Comparison of ENCODE assay signal across 11 cellular contexts in genomic region chr2:98824256-98825042, GRCh38.
A peak's percentile ranks its signal among the peaks of the same experiment; 100 is the strongest.
DNase-seq lines count a peak whose midpoint lies in the region; ATAC-seq and TF ChIP-seq lines count a peak whose summit lies in the region.
"Had no signal": no experiment of that assay in that cellular context is flagged by ENCODE, and none has a peak within 500 bp of the region (broad histone marks: within the 10 kb centered on the region; RNA-seq: fewer than 3 reads in every experiment).

No MANE protein-coding gene starts in this region.

- no peak for ATAC-seq in activated B cell treated with CpG ODN at 0.5 μM for 24 hours (ENCODE audit: low read depth)
- ATAC-seq in body of pancreas: no peak
- no peak for ATAC-seq in activated CD8-positive, alpha-beta memory T cell treated with anti-CD3 and anti-CD28 coated beads, Interleukin-2, amount 10 ng/mL, durations not matched to agents 7 days and 5 days
- no peak for ATAC-seq in GM21423 (IDR thresholded peaks at IDR 0.05; ENCODE audit: unreplicated experiment)
- ATAC-seq: activated T-cell treated with anti-CD3 and anti-CD28 coated beads, Interleukin-2, amount 50 U/mL, for 72 hours had no signal

- H3K36me3 Mint-ChIP-seq in activated B cell treated with CpG ODN at 0.5 μM for 24 hours (ENCODE audit: low read depth) (no peaks in the 10 kb centered on the region), mesothelial cell of epicardium (no peaks in the 10 kb centered on the region)
- no peaks in the 10 kb centered on the region for H3K36me3 Mint-ChIP-seq in activated CD8-positive, alpha-beta memory T cell treated with anti-CD3 and anti-CD28 coated beads, Interleukin-2, amount 10 ng/mL, durations not matched to agents 7 days and 5 days

- intact Hi-C loops in cardiac septum (cut with DNase I): loop anchor here (2.0 kb wide), 1 partner anchor 94 kb away; the partner anchor contains the start of gene MGAT4A
- intact Hi-C loops in activated B cell treated with CpG ODN at 0.5 μM for 24 hours (cut with micrococcal nuclease): loop anchor here (1.0 to 5.0 kb wide), 2 partner anchors 94 to 162 kb away; no protein-coding TSS in a partner anchor
- intact Hi-C loops in body of pancreas (cut with DNase I): loop anchor here (10.0 kb wide), 1 partner anchor 70 kb away; no protein-coding TSS in a partner anchor

- peak overlapping the region; percentile 89 to 91 for H3K27ac ChIP-seq in right atrium auricular region
- H3K27ac ChIP-seq in body of pancreas: peak overlapping the region in 2 of 4 donors; percentile 14 to 51

- no peaks in the 10 kb centered on the region for H3K36me3 ChIP-seq in right atrium auricular region
- no peaks in the 10 kb centered on the region for H3K36me3 ChIP-seq in body of pancreas (replicated peaks in 1 of 2; ENCODE audit: insufficient read depth in 1 of 2, low read depth in 2 of 2)

- peaks cover 16% of the 10 kb centered on the region for H3K4me1 Mint-ChIP-seq in activated B cell treated with CpG ODN at 0.5 μM for 24 hours
- H3K4me1 Mint-ChIP-seq in mesothelial cell of epicardium: peaks cover 10% of the 10 kb centered on the region
- peaks cover 23% of the 10 kb centered on the region for H3K4me1 Mint-ChIP-seq in activated CD8-positive, alpha-beta memory T cell treated with anti-CD3 and anti-CD28 coated beads, Interleukin-2, amount 10 ng/mL, durations not matched to agents 7 days and 5 days

- DNase-seq in right atrium auricular region (ENCODE audit: low spot score) (no peak), cardiac septum (ENCODE audit: low spot score) (no peak), activated B cell treated with CpG ODN at 0.5 μM for 24 hours (no peak), mesothelial cell of epicardium (ENCODE audit: low spot score in 2 of 2, unreplicated experiment in 2 of 2) (no peak), body of pancreas (no peak), DMS79 treated with DMSO at 0.1 percent for 48 hours (lab: John Stamatoyannopoulos, UW) (no peak)
- DNase-seq in activated CD8-positive, alpha-beta memory T cell treated with anti-CD3 and anti-CD28 coated beads, Interleukin-2, amount 10 ng/mL, durations not matched to agents 7 days and 5 days: no peak
- DNase-seq: activated T-cell treated with anti-CD3 and anti-CD28 coated beads, Interleukin-2, amount 50 U/mL, for 72 hours; central memory CD4-positive, alpha-beta T cell; NCI-H2227 treated with DMSO at 0.1 percent for 48 hours had no signal

- WGBS in body of pancreas, 2 donors: 78 to 82% methylated on average over 2 of the region's 2 CpGs

- H3K4me3 ChIP-seq in right atrium auricular region: no peak overlapping the region
- H3K4me3 ChIP-seq in body of pancreas: no peak overlapping the region

- H3K9me3 Mint-ChIP-seq in activated B cell treated with CpG ODN at 0.5 μM for 24 hours: no peaks in the 10 kb centered on the region
- no peaks in the 10 kb centered on the region for H3K9me3 Mint-ChIP-seq in mesothelial cell of epicardium
- H3K9me3 Mint-ChIP-seq in activated CD8-positive, alpha-beta memory T cell treated with anti-CD3 and anti-CD28 coated beads, Interleukin-2, amount 10 ng/mL, durations not matched to agents 7 days and 5 days (ENCODE audit: low read depth): no peaks in the 10 kb centered on the region
- H3K9me3 Mint-ChIP-seq: activated T-cell treated with anti-CD3 and anti-CD28 coated beads, Interleukin-2, amount 50 U/mL, for 72 hours had no signal

- H3K4me1 ChIP-seq in right atrium auricular region: peaks cover 0 to 28% of the 10 kb centered on the region in 2 donors
- no peaks in the 10 kb centered on the region for H3K4me1 ChIP-seq in body of pancreas

- H3K4me3 Mint-ChIP-seq in activated B cell treated with CpG ODN at 0.5 μM for 24 hours (peak overlapping the region; percentile 13), mesothelial cell of epicardium (peak overlapping the region; percentile 6)
- no peak overlapping the region for H3K4me3 Mint-ChIP-seq in activated CD8-positive, alpha-beta memory T cell treated with anti-CD3 and anti-CD28 coated beads, Interleukin-2, amount 10 ng/mL, durations not matched to agents 7 days and 5 days

- peaks cover 5% of the 10 kb centered on the region for H3K27me3 Mint-ChIP-seq in activated B cell treated with CpG ODN at 0.5 μM for 24 hours
- H3K27me3 Mint-ChIP-seq in mesothelial cell of epicardium (ENCODE audit: low read depth): peaks cover 50% of the 10 kb centered on the region
- H3K27me3 Mint-ChIP-seq in activated CD8-positive, alpha-beta memory T cell treated with anti-CD3 and anti-CD28 coated beads, Interleukin-2, amount 10 ng/mL, durations not matched to agents 7 days and 5 days: peaks cover 7% of the 10 kb centered on the region

- H3K27ac Mint-ChIP-seq in activated B cell treated with CpG ODN at 0.5 μM for 24 hours (peak overlapping the region; percentile 2), mesothelial cell of epicardium (no peak overlapping the region)
- no peak overlapping the region for H3K27ac Mint-ChIP-seq in activated CD8-positive, alpha-beta memory T cell treated with anti-CD3 and anti-CD28 coated beads, Interleukin-2, amount 10 ng/mL, durations not matched to agents 7 days and 5 days

- TF ChIP-seq POLR2A in body of pancreas (IDR thresholded peaks at IDR 0.05): no peak

- POLR2A ChIA-PET in activated B cell treated with CpG ODN at 0.5 μM for 24 hours (lab: Charles Lee): no interaction called here

- TF ChIP-seq CTCF in right atrium auricular region (IDR thresholded peaks at IDR 0.05) (no peak), activated B cell treated with CpG ODN at 0.5 μM for 24 hours (IDR thresholded peaks at IDR 0.05) (no peak), mesothelial cell of epicardium (IDR thresholded peaks at IDR 0.05; ENCODE audit: unreplicated experiment) (no peak), body of pancreas (IDR thresholded peaks at IDR 0.05) (no peak)

- no peaks in the 10 kb centered on the region for H3K9me3 ChIP-seq in right atrium auricular region
- H3K9me3 ChIP-seq in body of pancreas: no peaks in the 10 kb centered on the region

- H3K27me3 ChIP-seq in right atrium auricular region (no peaks in the 10 kb centered on the region), body of pancreas (no peaks in the 10 kb centered on the region)

- CTCF ChIA-PET in activated B cell treated with CpG ODN at 0.5 μM for 24 hours (lab: Charles Lee): no interaction called here
- CTCF ChIA-PET in activated CD8-positive, alpha-beta memory T cell treated with anti-CD3 and anti-CD28 coated beads, Interleukin-2, amount 10 ng/mL, durations not matched to agents 7 days and 5 days (lab: Charles Lee): interaction anchor here (0.8 to 1.8 kb wide), 7 partner anchors 9 to 215 kb away, joined by 3 to 8 read pairs (median 4); no protein-coding TSS in a partner anchor
